1 cellular context compared by ENCODE assay signal in the genomic region with DNA sequence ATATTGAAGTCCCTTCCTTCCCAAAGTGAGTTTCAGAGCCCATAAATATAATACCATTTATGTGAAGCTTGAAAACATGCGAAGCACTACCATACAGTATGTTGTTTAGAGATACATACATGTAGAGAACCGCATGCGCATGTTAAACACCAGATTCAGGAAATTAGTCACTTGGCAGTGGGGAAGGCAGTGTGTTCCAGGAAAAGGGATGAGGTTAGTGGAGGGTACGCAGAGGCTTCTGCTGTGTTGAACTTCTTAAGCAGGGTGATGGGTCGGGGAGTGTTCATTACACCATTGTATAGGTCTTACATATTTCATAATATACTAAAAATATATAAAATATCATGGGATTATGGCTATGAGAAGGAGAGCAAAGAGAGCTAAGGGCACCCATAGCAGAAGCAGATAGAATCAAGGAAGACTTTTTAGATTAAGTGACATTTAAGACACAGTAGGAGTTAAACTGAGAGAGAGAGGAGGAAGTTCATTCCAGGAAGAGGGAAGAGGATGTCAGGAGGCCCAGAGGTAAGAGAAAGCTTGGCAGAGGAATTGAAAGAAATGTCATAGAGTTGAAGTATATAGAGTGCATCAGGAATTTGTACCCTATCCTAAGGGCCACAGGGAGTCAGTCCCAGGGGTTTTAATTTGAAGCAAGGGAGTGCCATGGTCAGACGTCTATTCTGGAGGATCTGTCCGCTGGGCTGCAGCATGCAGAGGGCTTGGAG.
TF ChIP-seq lines count a peak whose summit lies in the region.

No MANE protein-coding gene starts in this region.

TF ChIP-seq in WTC11, 78 proteins besides CTCF, POLR2A, EP300 and RAD21:
- TF ChIP-seq NFYB (CRISPR knock-in tag; conservative IDR thresholded peaks at IDR 0.05; ENCODE audit: low read depth) (no peak), ZNF396 (CRISPR knock-in tag; IDR thresholded peaks at IDR 0.05; ENCODE audit: borderline replicate concordance) (no peak), ELF4 (CRISPR knock-in tag; IDR thresholded peaks at IDR 0.05; ENCODE audit: low read depth) (no peak), NR2C2 (CRISPR knock-in tag; IDR thresholded peaks at IDR 0.05) (no peak), OVOL2 (CRISPR knock-in tag; IDR thresholded peaks at IDR 0.05; ENCODE audit: borderline replicate concordance) (no peak), ETV6 (CRISPR knock-in tag; IDR thresholded peaks at IDR 0.05) (no peak), SMAD3 (CRISPR knock-in tag; IDR thresholded peaks at IDR 0.05; ENCODE audit: borderline replicate concordance) (no peak), CREB1 (CRISPR knock-in tag; IDR thresholded peaks at IDR 0.05) (no peak), NR1H2 (CRISPR knock-in tag; IDR thresholded peaks at IDR 0.05) (no peak), SOX15 (CRISPR knock-in tag; IDR thresholded peaks at IDR 0.05) (no peak), ZNF219 (CRISPR knock-in tag; IDR thresholded peaks at IDR 0.05; ENCODE audit: borderline replicate concordance) (no peak), GRHL2 (CRISPR knock-in tag; IDR thresholded peaks at IDR 0.05; ENCODE audit: insufficient replicate concordance, severe bottlenecking) (no peak), ATF1 (CRISPR knock-in tag; IDR thresholded peaks at IDR 0.05) (no peak), NR3C1 (CRISPR knock-in tag; conservative IDR thresholded peaks at IDR 0.05; ENCODE audit: low read depth) (no peak), PRRX2 (CRISPR knock-in tag; IDR thresholded peaks at IDR 0.05) (no peak), NFATC4 (CRISPR knock-in tag; IDR thresholded peaks at IDR 0.05) (no peak)
- TF ChIP-seq, protein P1, sequence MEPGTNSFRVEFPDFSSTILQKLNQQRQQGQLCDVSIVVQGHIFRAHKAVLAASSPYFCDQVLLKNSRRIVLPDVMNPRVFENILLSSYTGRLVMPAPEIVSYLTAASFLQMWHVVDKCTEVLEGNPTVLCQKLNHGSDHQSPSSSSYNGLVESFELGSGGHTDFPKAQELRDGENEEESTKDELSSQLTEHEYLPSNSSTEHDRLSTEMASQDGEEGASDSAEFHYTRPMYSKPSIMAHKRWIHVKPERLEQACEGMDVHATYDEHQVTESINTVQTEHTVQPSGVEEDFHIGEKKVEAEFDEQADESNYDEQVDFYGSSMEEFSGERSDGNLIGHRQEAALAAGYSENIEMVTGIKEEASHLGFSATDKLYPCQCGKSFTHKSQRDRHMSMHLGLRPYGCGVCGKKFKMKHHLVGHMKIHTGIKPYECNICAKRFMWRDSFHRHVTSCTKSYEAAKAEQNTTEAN (CRISPR knock-in tag; IDR thresholded peaks at IDR 0.05) = no peak
- TF ChIP-seq, protein P2, sequence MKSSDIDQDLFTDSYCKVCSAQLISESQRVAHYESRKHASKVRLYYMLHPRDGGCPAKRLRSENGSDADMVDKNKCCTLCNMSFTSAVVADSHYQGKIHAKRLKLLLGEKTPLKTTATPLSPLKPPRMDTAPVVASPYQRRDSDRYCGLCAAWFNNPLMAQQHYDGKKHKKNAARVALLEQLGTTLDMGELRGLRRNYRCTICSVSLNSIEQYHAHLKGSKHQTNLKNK (CRISPR knock-in tag; IDR thresholded peaks at IDR 0.05) = no peak
- TF ChIP-seq, protein P3, sequence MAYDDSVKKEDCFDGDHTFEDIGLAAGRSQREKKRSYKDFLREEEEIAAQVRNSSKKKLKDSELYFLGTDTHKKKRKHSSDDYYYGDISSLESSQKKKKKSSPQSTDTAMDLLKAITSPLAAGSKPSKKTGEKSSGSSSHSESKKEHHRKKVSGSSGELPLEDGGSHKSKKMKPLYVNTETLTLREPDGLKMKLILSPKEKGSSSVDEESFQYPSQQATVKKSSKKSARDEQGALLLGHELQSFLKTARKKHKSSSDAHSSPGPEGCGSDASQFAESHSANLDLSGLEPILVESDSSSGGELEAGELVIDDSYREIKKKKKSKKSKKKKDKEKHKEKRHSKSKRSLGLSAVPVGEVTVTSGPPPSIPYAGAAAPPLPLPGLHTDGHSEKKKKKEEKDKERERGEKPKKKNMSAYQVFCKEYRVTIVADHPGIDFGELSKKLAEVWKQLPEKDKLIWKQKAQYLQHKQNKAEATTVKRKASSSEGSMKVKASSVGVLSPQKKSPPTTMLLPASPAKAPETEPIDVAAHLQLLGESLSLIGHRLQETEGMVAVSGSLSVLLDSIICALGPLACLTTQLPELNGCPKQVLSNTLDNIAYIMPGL (CRISPR knock-in tag; IDR thresholded peaks at IDR 0.05) = no peak
